In the genomic region with DNA sequence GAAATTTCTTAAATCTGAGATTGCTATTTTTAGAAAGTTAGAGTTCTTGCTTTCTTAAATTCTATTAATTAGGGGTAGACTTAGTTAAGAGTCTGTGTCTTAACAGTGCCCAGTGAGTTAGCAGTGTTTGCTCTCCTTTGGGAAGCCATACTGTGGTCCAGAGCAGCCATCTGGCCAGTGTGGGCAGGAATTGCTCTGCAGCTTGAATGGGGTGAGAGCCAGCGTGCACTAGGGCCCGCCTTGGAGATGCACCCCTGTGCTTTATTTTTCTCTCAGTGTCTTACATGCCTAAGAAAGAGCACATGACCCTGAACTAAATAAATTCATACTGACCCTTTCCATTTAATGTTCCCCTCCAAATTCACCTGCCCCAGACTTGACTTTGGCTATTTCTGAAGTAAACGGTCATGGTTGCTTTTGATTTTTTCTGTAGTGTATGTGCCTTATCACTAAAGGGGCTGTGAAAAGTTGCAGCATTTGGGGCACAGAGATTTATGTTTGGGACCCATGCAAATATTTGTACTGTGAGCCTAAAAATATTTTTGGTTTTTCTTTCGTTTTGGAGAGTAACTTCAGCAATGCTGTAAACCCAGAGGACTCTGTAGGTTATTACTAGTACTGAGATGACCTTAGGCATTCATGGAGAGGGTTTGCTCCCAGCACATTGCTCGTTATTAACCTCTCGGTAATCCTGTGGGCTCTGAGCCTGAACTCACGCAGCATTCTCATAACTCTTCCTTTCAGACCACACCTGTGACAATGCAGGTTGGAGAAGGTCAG, we compare ENCODE assay signal across 1 cellular context.
TF ChIP-seq lines count a peak whose summit lies in the region.

No MANE protein-coding gene starts in this region.

TF ChIP-seq in HepG2, 621 proteins besides CTCF, POLR2A, EP300 and RAD21:
- no peak for TF ChIP-seq ZNF24 (IDR thresholded peaks at IDR 0.05)
- TF ChIP-seq RARA (CRISPR knock-in tag; IDR thresholded peaks at IDR 0.05) = no peak
- TF ChIP-seq RBM22 (optimal IDR thresholded peaks at IDR 0.05; ENCODE audit: low read length) = peak; percentile 72
- TF ChIP-seq ZNF770 (CRISPR knock-in tag; IDR thresholded peaks at IDR 0.05) = no peak
- no peak for TF ChIP-seq IRX3 (CRISPR knock-in tag; IDR thresholded peaks at IDR 0.05; ENCODE audit: borderline replicate concordance, low read depth)
- TF ChIP-seq TSC22D2 (CRISPR knock-in tag; IDR thresholded peaks at IDR 0.05; ENCODE audit: borderline replicate concordance) = no peak
- no peak for TF ChIP-seq NR2C2 (CRISPR knock-in tag; IDR thresholded peaks at IDR 0.05; ENCODE audit: borderline replicate concordance)
- TF ChIP-seq POLR2AphosphoS5 (IDR thresholded peaks at IDR 0.05; ENCODE audit: low read depth, low read length) = no peak
- no peak for TF ChIP-seq ZNF776 (CRISPR knock-in tag; IDR thresholded peaks at IDR 0.05)
